ENCODE assay signal across 1 cellular context in the genomic region with DNA sequence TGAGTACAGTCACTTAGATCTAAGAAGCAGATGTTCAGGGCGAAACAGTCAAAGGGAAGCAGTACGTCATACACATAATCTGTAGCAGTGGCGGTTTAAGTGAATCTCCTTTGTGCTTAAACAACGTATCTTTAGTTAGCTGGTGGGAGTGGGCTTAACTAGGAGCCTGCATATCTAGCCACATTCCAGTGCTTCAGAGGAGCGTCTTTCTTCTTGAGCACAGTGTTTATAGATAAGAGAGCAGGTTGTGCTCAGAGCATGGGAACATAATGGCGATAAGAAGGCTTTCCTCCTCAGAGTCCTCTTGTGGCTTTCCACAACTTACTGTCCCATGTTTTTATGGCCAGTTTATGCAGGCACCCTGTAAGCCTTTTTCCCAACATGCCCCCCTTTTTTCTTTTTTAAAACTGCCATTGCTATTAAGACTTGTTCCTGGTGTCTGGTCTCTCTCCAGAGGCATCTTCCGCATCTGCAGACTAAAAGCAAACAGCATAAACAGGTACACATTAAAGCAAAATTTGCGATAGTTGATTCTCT.
TF ChIP-seq lines count a peak whose summit lies in the region.

No MANE protein-coding gene starts in this region.

TF ChIP-seq in K562, 482 proteins besides CTCF, POLR2A, EP300 and RAD21 (continued from another document and continues in another):
- 0 out of 2 replicates have a peak, but pooled peaks have one; percentile 12 for TF ChIP-seq RERE (CRISPR knock-in tag; IDR thresholded peaks at IDR 0.05; ENCODE audit: borderline replicate concordance)
- TF ChIP-seq ZNF699 (CRISPR knock-in tag; IDR thresholded peaks at IDR 0.05; ENCODE audit: insufficient replicate concordance), result no peak
- peak; percentile 51; the same call in 1 of the 2 replicates for TF ChIP-seq CC2D1A (IDR thresholded peaks at IDR 0.05)
- TF ChIP-seq GTF2E2 (tag; IDR thresholded peaks at IDR 0.05), result no peak
- TF ChIP-seq ZFX (CRISPR knock-in tag; IDR thresholded peaks at IDR 0.05), result peak; percentile 50; the same call in 1 of the 2 replicates
- TF ChIP-seq GTF2B (IDR thresholded peaks at IDR 0.05; ENCODE audit: extremely low read depth, insufficient read length), result no peak
- no peak for TF ChIP-seq ZNF282 (CRISPR knock-in tag; IDR thresholded peaks at IDR 0.05)
- TF ChIP-seq, protein P1, sequence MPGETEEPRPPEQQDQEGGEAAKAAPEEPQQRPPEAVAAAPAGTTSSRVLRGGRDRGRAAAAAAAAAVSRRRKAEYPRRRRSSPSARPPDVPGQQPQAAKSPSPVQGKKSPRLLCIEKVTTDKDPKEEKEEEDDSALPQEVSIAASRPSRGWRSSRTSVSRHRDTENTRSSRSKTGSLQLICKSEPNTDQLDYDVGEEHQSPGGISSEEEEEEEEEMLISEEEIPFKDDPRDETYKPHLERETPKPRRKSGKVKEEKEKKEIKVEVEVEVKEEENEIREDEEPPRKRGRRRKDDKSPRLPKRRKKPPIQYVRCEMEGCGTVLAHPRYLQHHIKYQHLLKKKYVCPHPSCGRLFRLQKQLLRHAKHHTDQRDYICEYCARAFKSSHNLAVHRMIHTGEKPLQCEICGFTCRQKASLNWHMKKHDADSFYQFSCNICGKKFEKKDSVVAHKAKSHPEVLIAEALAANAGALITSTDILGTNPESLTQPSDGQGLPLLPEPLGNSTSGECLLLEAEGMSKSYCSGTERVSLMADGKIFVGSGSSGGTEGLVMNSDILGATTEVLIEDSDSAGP (CRISPR knock-in tag; IDR thresholded peaks at IDR 0.05), result no peak
- no peak for TF ChIP-seq SMARCB1 (IDR thresholded peaks at IDR 0.05; ENCODE audit: insufficient read length, low read depth)
- TF ChIP-seq, protein P2, sequence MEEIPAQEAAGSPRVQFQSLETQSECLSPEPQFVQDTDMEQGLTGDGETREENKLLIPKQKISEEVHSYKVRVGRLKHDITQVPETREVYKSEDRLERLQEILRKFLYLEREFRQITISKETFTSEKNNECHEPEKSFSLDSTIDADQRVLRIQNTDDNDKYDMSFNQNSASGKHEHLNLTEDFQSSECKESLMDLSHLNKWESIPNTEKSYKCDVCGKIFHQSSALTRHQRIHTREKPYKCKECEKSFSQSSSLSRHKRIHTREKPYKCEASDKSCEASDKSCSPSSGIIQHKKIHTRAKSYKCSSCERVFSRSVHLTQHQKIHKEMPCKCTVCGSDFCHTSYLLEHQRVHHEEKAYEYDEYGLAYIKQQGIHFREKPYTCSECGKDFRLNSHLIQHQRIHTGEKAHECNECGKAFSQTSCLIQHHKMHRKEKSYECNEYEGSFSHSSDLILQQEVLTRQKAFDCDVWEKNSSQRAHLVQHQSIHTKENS (CRISPR knock-in tag; IDR thresholded peaks at IDR 0.05), result no peak
- TF ChIP-seq AFF4 (CRISPR knock-in tag; IDR thresholded peaks at IDR 0.05), result no peak
- no peak for TF ChIP-seq MYNN (IDR thresholded peaks at IDR 0.05)
- no peak for TF ChIP-seq MYNN (CRISPR knock-in tag; IDR thresholded peaks at IDR 0.05)
- TF ChIP-seq, protein P3, sequence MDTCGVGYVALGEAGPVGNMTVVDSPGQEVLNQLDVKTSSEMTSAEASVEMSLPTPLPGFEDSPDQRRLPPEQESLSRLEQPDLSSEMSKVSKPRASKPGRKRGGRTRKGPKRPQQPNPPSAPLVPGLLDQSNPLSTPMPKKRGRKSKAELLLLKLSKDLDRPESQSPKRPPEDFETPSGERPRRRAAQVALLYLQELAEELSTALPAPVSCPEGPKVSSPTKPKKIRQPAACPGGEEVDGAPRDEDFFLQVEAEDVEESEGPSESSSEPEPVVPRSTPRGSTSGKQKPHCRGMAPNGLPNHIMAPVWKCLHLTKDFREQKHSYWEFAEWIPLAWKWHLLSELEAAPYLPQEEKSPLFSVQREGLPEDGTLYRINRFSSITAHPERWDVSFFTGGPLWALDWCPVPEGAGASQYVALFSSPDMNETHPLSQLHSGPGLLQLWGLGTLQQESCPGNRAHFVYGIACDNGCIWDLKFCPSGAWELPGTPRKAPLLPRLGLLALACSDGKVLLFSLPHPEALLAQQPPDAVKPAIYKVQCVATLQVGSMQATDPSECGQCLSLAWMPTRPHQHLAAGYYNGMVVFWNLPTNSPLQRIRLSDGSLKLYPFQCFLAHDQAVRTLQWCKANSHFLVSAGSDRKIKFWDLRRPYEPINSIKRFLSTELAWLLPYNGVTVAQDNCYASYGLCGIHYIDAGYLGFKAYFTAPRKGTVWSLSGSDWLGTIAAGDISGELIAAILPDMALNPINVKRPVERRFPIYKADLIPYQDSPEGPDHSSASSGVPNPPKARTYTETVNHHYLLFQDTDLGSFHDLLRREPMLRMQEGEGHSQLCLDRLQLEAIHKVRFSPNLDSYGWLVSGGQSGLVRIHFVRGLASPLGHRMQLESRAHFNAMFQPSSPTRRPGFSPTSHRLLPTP (IDR thresholded peaks at IDR 0.05; ENCODE audit: borderline replicate concordance, extremely low read depth, insufficient read length), result no peak
- no peak for TF ChIP-seq CBX8 (IDR thresholded peaks at IDR 0.05; ENCODE audit: borderline replicate concordance, extremely low read depth, low read depth, low read length, poor library complexity, severe bottlenecking)
- TF ChIP-seq, protein P4, sequence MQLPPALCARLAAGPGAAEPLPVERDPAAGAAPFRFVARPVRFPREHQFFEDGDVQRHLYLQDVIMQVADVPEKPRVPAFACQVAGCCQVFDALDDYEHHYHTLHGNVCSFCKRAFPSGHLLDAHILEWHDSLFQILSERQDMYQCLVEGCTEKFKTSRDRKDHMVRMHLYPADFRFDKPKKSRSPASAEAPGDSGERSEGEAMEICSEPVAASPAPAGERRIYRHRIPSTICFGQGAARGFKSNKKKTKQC (CRISPR knock-in tag; IDR thresholded peaks at IDR 0.05), result no peak
- no peak for TF ChIP-seq ZSCAN29 (IDR thresholded peaks at IDR 0.05)
- no peak for TF ChIP-seq OTX1 (CRISPR knock-in tag; IDR thresholded peaks at IDR 0.05)
- no peak for TF ChIP-seq ZNF324 (CRISPR knock-in tag; IDR thresholded peaks at IDR 0.05)
- TF ChIP-seq ZNF41 (CRISPR knock-in tag; conservative IDR thresholded peaks at IDR 0.05), result no peak
- TF ChIP-seq LARP7 (IDR thresholded peaks at IDR 0.05), result no peak
- no peak for TF ChIP-seq ZNF583 (CRISPR knock-in tag; IDR thresholded peaks at IDR 0.05)
- TF ChIP-seq RBM34 (IDR thresholded peaks at IDR 0.05; ENCODE audit: borderline replicate concordance, insufficient read depth, low read length), result no peak
- no peak for TF ChIP-seq PHB (CRISPR knock-in tag; IDR thresholded peaks at IDR 0.05)
- TF ChIP-seq SIX5 (IDR thresholded peaks at IDR 0.05; ENCODE audit: borderline replicate concordance in 1 of 2, insufficient read depth in 1 of 2, low read depth in 1 of 2, low read length in 2 of 2), result no peak
- TF ChIP-seq SMAD2 (IDR thresholded peaks at IDR 0.05; ENCODE audit: low read depth, low read length), result no peak
- TF ChIP-seq HMGN3 (IDR thresholded peaks at IDR 0.05; ENCODE audit: borderline replicate concordance, extremely low read depth, insufficient read length, low read depth, low read length), result no peak
- TF ChIP-seq SP1 (CRISPR knock-in tag; IDR thresholded peaks at IDR 0.05), result peak; percentile 70
- TF ChIP-seq RBM14 (IDR thresholded peaks at IDR 0.05; ENCODE audit: borderline replicate concordance, insufficient read depth, low read depth, low read length), result no peak
- peak; percentile 54 to 65; a peak in 3 of 4 replicates for TF ChIP-seq MNT (conservative IDR thresholded peaks at IDR 0.05)
- TF ChIP-seq, protein P5, sequence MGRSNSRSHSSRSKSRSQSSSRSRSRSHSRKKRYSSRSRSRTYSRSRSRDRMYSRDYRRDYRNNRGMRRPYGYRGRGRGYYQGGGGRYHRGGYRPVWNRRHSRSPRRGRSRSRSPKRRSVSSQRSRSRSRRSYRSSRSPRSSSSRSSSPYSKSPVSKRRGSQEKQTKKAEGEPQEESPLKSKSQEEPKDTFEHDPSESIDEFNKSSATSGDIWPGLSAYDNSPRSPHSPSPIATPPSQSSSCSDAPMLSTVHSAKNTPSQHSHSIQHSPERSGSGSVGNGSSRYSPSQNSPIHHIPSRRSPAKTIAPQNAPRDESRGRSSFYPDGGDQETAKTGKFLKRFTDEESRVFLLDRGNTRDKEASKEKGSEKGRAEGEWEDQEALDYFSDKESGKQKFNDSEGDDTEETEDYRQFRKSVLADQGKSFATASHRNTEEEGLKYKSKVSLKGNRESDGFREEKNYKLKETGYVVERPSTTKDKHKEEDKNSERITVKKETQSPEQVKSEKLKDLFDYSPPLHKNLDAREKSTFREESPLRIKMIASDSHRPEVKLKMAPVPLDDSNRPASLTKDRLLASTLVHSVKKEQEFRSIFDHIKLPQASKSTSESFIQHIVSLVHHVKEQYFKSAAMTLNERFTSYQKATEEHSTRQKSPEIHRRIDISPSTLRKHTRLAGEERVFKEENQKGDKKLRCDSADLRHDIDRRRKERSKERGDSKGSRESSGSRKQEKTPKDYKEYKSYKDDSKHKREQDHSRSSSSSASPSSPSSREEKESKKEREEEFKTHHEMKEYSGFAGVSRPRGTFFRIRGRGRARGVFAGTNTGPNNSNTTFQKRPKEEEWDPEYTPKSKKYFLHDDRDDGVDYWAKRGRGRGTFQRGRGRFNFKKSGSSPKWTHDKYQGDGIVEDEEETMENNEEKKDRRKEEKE (IDR thresholded peaks at IDR 0.05; ENCODE audit: borderline replicate concordance in 1 of 2, control insufficient read depth in 1 of 2, low read depth in 2 of 2, low read length in 1 of 2), result peak in 1 of 2 experiments; percentile 72; a peak in 1 of 4 replicates
